In genomic region chr14:68979722-68980552, GRCh38 we compare ENCODE assay signal across 8 cellular contexts. TPM values are rescaled to one million over a fixed set of nuclear protein-coding genes. Genes with fewer than 3 reads are reported as not detected.
DNase-seq lines count a peak whose midpoint lies in the region; ATAC-seq and TF ChIP-seq lines count a peak whose summit lies in the region.

No MANE protein-coding gene starts in this region.

- peaks cover 16% of the 10 kb centered on the region for H3K4me1 ChIP-seq in thymus (ENCODE audit: control insufficient read depth, insufficient read depth, low read length)

- 16 to 18% methylated on average over 28 to 40 of the region's 48 CpGs for WGBS in lower leg skin, 2 donors
- 16% methylated on average over 48 of the region's 48 CpGs for WGBS in thymus

- no peaks in the 10 kb centered on the region for H3K9me3 ChIP-seq in thymus (ENCODE audit: control insufficient read depth)

- peaks cover 47% of the 10 kb centered on the region for H3K4me1 Mint-ChIP-seq in activated naive CD4-positive, alpha-beta T cell treated with anti-CD3 and anti-CD28 coated beads, Interleukin-2, amount 50 U/mL, for 24 hours
- H3K4me1 Mint-ChIP-seq in chondrocyte (ENCODE audit: low read depth): peaks cover 61% of the 10 kb centered on the region

- H3K36me3 Mint-ChIP-seq in activated naive CD4-positive, alpha-beta T cell treated with anti-CD3 and anti-CD28 coated beads, Interleukin-2, amount 50 U/mL, for 24 hours: peaks cover 3% of the 10 kb centered on the region
- H3K36me3 Mint-ChIP-seq in chondrocyte (ENCODE audit: low read depth): peaks cover 22% of the 10 kb centered on the region

- intact Hi-C loops in lower leg skin (cut with DNase I; ENCODE audit: low total_unique reads): no loop called here

- H3K9me3 Mint-ChIP-seq in activated naive CD4-positive, alpha-beta T cell treated with anti-CD3 and anti-CD28 coated beads, Interleukin-2, amount 50 U/mL, for 24 hours: no peaks in the 10 kb centered on the region
- H3K9me3 Mint-ChIP-seq in chondrocyte (ENCODE audit: low read depth): no peaks in the 10 kb centered on the region

- peak overlapping the region; percentile 64 for H3K27ac Mint-ChIP-seq in activated naive CD4-positive, alpha-beta T cell treated with anti-CD3 and anti-CD28 coated beads, Interleukin-2, amount 50 U/mL, for 24 hours
- peak overlapping the region; percentile 97 for H3K27ac Mint-ChIP-seq in chondrocyte (ENCODE audit: unreplicated experiment)

- H3K4me3 Mint-ChIP-seq in activated naive CD4-positive, alpha-beta T cell treated with anti-CD3 and anti-CD28 coated beads, Interleukin-2, amount 50 U/mL, for 24 hours: peak overlapping the region; percentile 89
- H3K4me3 Mint-ChIP-seq in chondrocyte (ENCODE audit: unreplicated experiment): peak overlapping the region; percentile 89

- H3K4me3 ChIP-seq in lower leg skin (ENCODE audit: low read depth, poor library complexity, severe bottlenecking) (peak overlapping the region; percentile 88), thymus (ENCODE audit: low read length) (peak overlapping the region; percentile 80)

- peaks cover 3% of the 10 kb centered on the region for H3K36me3 ChIP-seq in thymus (ENCODE audit: control insufficient read depth, insufficient read depth)

- TF ChIP-seq POLR2A in lower leg skin (IDR thresholded peaks at IDR 0.05): no peak

- no peak for ATAC-seq in GM21717 (IDR thresholded peaks at IDR 0.05; ENCODE audit: unreplicated experiment)
- no peak for ATAC-seq in HG03139 (IDR thresholded peaks at IDR 0.05; ENCODE audit: unreplicated experiment)

- no peak for DNase-seq in activated naive CD4-positive, alpha-beta T cell treated with Interleukin-2 at 50 U/mL for 16 hours
- DNase-seq in NCI-H82 treated with DMSO at 0.1 percent for 48 hours (lab: John Stamatoyannopoulos, UW; ENCODE audit: unreplicated experiment): peak; percentile 35
- DNase-seq in chondrocyte (ENCODE audit: low spot score): no peak
- peak in 1 of 2 donors; percentile 89 for DNase-seq in lower leg skin (ENCODE audit: low spot score in 2 of 2)

- TF ChIP-seq CTCF in chondrocyte (IDR thresholded peaks at IDR 0.05) (no peak), lower leg skin (IDR thresholded peaks at IDR 0.05) (no peak)

- peak overlapping the region; percentile 91 for H3K27ac ChIP-seq in thymus (ENCODE audit: low read depth)

- no peaks in the 10 kb centered on the region for H3K27me3 Mint-ChIP-seq in activated naive CD4-positive, alpha-beta T cell treated with anti-CD3 and anti-CD28 coated beads, Interleukin-2, amount 50 U/mL, for 24 hours
- no peaks in the 10 kb centered on the region for H3K27me3 Mint-ChIP-seq in chondrocyte (ENCODE audit: low read depth)

- peaks cover 14% of the 10 kb centered on the region for H3K27me3 ChIP-seq in thymus (ENCODE audit: control insufficient read depth, insufficient read depth)

RNA-seq across cellular contexts. Expression of gene ACTN1, which starts 0.8 kb away (rescaled TPM):
- total RNA-seq in chondrocyte (808 to 1,105 TPM (median 1,102 TPM) in 3 replicates), lower leg skin (100 to 1,000 TPM in 2 of 4 donors, 10 to 100 TPM in 2; 31.9 to 111 (median 76.1) TPM)
- 59.3 TPM for polyA plus RNA-seq in thymus
